2 cellular contexts compared by ENCODE assay signal in genomic region chr19:10837649-10838048, GRCh38. TPM values are rescaled to one million over a fixed set of nuclear protein-coding genes. Genes with fewer than 3 reads are reported as not detected.
"Had no signal": no experiment of that assay in that cellular context is flagged by ENCODE, and none has a peak within 500 bp of the region (broad histone marks: within the 10 kb centered on the region; RNA-seq: fewer than 3 reads in every experiment).

No MANE protein-coding gene starts in this region.

RNA-seq across cellular contexts. Expression of gene C19orf38, which starts 10.6 kb away (rescaled TPM):
- total RNA-seq: LHCN-M2, SJCRH30 had no signal
